In the genomic region with DNA sequence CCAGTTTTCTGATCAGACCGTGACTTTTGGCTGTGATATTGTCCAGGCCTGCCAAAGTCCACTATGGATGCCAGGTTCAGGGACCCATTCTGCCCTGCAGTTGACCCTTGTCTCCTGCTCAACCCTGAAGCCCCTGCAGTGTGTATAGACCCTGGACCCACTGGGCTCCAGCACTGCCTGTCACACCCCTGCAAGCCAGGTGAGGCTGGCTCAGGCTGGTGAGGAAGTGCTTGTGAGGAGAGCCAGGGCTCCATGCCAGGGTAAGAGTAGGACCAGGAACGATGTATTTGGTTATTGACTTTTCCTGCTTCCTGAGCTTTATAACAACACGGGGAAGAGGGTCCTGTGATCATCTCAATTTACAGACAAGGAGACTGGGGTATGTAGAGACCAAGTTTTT, we compare ENCODE assay signal across 23 cellular contexts. TPM values are rescaled to one million over a fixed set of nuclear protein-coding genes. Genes with fewer than 3 reads are reported as not detected.
DNase-seq lines count a peak whose midpoint lies in the region; ATAC-seq, FAIRE-seq and TF ChIP-seq lines count a peak whose summit lies in the region.
"Had no signal": no experiment of that assay in that cellular context is flagged by ENCODE, and none has a peak within 500 bp of the region (broad histone marks: within the 10 kb centered on the region; RNA-seq: fewer than 3 reads in every experiment).

No MANE protein-coding gene starts in this region.

- DNase-seq in left ventricle myocardium inferior, result no peak
- no peak for DNase-seq in Right ventricle myocardium inferior (ENCODE audit: missing footprints)
- DNase-seq in endothelial cell of umbilical vein (ENCODE audit: low read depth, low spot score), result no peak
- DNase-seq in neuronal stem cell (ENCODE audit: low spot score), result no peak
- DNase-seq in DMS153 (lab: John Stamatoyannopoulos, UW), result no peak
- no peak for DNase-seq in HAP-1 (ENCODE audit: low spot score in 2 of 2)
- DNase-seq: CD4-positive, CD25-positive, alpha-beta regulatory T cell; DMS79; GOT3; Kasumi-1; NCI-H1694 treated with DMSO at 0.1 percent for 48 hours; NCI-H2227 treated with DMSO at 0.1 percent for 48 hours; NCI-H524; NCI-H774 had no signal

- H2BK5ac ChIP-seq in neuronal stem cell (ENCODE audit: low read length), result no peak overlapping the region

- H3K9me3 ChIP-seq in left ventricle myocardium inferior (replicated peaks) (no peaks in the 10 kb centered on the region), endothelial cell of umbilical vein (replicated peaks; ENCODE audit: control insufficient read depth, insufficient read depth, low read length) (no peaks in the 10 kb centered on the region), neuronal stem cell (replicated peaks in 1 of 2; ENCODE audit: control insufficient read depth in 2 of 2, insufficient read depth in 1 of 2, low read depth in 1 of 2, low read length in 2 of 2) (no peaks in the 10 kb centered on the region), HAP-1 (no peaks in the 10 kb centered on the region)
- H3K9me3 ChIP-seq: A549, SJSA1 had no signal

- TF ChIP-seq CTCF in left ventricle myocardium inferior (IDR thresholded peaks at IDR 0.05; ENCODE audit: borderline replicate concordance) (no peak), endothelial cell of umbilical vein (IDR thresholded peaks at IDR 0.05; ENCODE audit: extremely low read depth in 1 of 2, insufficient read depth in 1 of 2, low read depth in 1 of 2, low read length in 2 of 2) (no peak)

- POLR2A ChIA-PET in endothelial cell of umbilical vein (lab: Charles Lee), result no interaction called here

- no peak overlapping the region for H4K91ac ChIP-seq in neuronal stem cell (ENCODE audit: low read depth, low read length, poor library complexity)

- FAIRE-seq in endothelial cell of umbilical vein (lab: Jason Lieb, UNC), result no peak
- FAIRE-seq: A549, RCC 7860 had no signal

- no peaks in the 10 kb centered on the region for H3K27me3 ChIP-seq in left ventricle myocardium inferior (ENCODE audit: low read depth)
- no peaks in the 10 kb centered on the region for H3K27me3 ChIP-seq in endothelial cell of umbilical vein (ENCODE audit: control insufficient read depth in 2 of 2, insufficient read depth in 2 of 2, low read length in 2 of 2)
- H3K27me3 ChIP-seq in neuronal stem cell (ENCODE audit: control insufficient read depth in 3 of 3, insufficient read depth in 3 of 3, low read depth in 1 of 3, low read length in 3 of 3), result no peaks in the 10 kb centered on the region
- H3K27me3 ChIP-seq in HAP-1 (ENCODE audit: low read depth), result no peaks in the 10 kb centered on the region
- H3K27me3 ChIP-seq: SJSA1 had no signal

- H2AK5ac ChIP-seq in neuronal stem cell (ENCODE audit: low read depth, low read length), result peak overlapping the region; percentile 24

- no peak for TF ChIP-seq POLR2A in endothelial cell of umbilical vein (IDR thresholded peaks at IDR 0.05; ENCODE audit: low read depth, low read length)

- H3K23ac ChIP-seq in neuronal stem cell (ENCODE audit: low read depth, low read length, poor library complexity), result no peak overlapping the region

- peak overlapping the region; percentile 20 for H2AFZ ChIP-seq in endothelial cell of umbilical vein (ENCODE audit: low read depth, low read length)
- H2AFZ ChIP-seq in neuronal stem cell (ENCODE audit: low read length), result no peak overlapping the region

- dilution Hi-C loops in endothelial cell of umbilical vein (cut with MboI; ENCODE audit: extremely low pct_ligation_motif_present, low sequenced_read_pairs), result no loop called here

- H4K8ac ChIP-seq in neuronal stem cell (ENCODE audit: low read depth, low read length), result no peak overlapping the region

- no peak overlapping the region for H2BK12ac ChIP-seq in neuronal stem cell (ENCODE audit: low read length)

- no peak for ATAC-seq in Right ventricle myocardium inferior
- ATAC-seq in GM21381 (IDR thresholded peaks at IDR 0.05; ENCODE audit: unreplicated experiment), result no peak
- ATAC-seq in HG03521 (IDR thresholded peaks at IDR 0.05; ENCODE audit: unreplicated experiment), result no peak
- ATAC-seq: A549, HCT116 had no signal

- H3K4ac ChIP-seq in neuronal stem cell (ENCODE audit: low read length), result no peak overlapping the region

- WGBS in neuronal stem cell (ENCODE audit: extremely low coverage in 2 of 2, insufficient read length in 2 of 2, insufficient replicate concordance in 1 of 2), 2 donors, result no CpG with 5 or more reads among the region's 3 CpGs

- H3K9me1 ChIP-seq in endothelial cell of umbilical vein (replicated peaks; ENCODE audit: control insufficient read depth, extremely low read depth, insufficient read depth, low read length), result no peaks in the 10 kb centered on the region

- peaks cover 61% of the 10 kb centered on the region for H3K4me1 ChIP-seq in left ventricle myocardium inferior
- peaks cover 52% of the 10 kb centered on the region for H3K4me1 ChIP-seq in endothelial cell of umbilical vein (ENCODE audit: control insufficient read depth, extremely low read depth, insufficient read depth, low read length)
- peaks cover 0 to 2% of the 10 kb centered on the region in 2 donors for H3K4me1 ChIP-seq in neuronal stem cell (ENCODE audit: control insufficient read depth in 2 of 2, insufficient read depth in 1 of 2, low read depth in 1 of 2, low read length in 2 of 2)
- H3K4me1 ChIP-seq in HAP-1, result no peaks in the 10 kb centered on the region
- H3K4me1 ChIP-seq: A549 had no signal

- no peaks in the 10 kb centered on the region for H4K20me1 ChIP-seq in endothelial cell of umbilical vein (replicated peaks; ENCODE audit: control insufficient read depth, extremely low read depth, insufficient read depth, low read length)

- in situ Hi-C loops in HAP-1 (cut with MboI; ENCODE audit: low sequenced_read_pairs), result loop anchor here (25.0 kb wide), 1 partner anchor 93 kb away; no protein-coding TSS in a partner anchor

- H3K18ac ChIP-seq in neuronal stem cell (ENCODE audit: low read length), result peak overlapping the region; percentile 44

- H3K79me1 ChIP-seq in neuronal stem cell (ENCODE audit: low read depth, low read length), result no peaks in the 10 kb centered on the region

- H3K4me2 ChIP-seq in endothelial cell of umbilical vein (ENCODE audit: insufficient read depth, low read length), result no peak overlapping the region
- H3K4me2 ChIP-seq in neuronal stem cell (ENCODE audit: insufficient read depth, low read length, poor library complexity, severe bottlenecking), result no peak overlapping the region
- H3K4me2 ChIP-seq: A549 had no signal

- peak overlapping the region; percentile 88 for H3K27ac ChIP-seq in left ventricle myocardium inferior (replicated peaks)
- peak overlapping the region; percentile 70 for H3K27ac ChIP-seq in endothelial cell of umbilical vein (ENCODE audit: insufficient read depth, low read depth, low read length)
- H3K27ac ChIP-seq in neuronal stem cell (replicated peaks; ENCODE audit: low read length), result no peak overlapping the region
- H3K27ac ChIP-seq: A549, SJSA1 had no signal

- no peak overlapping the region for H3K4me3 ChIP-seq in left ventricle myocardium inferior
- no peak overlapping the region for H3K4me3 ChIP-seq in endothelial cell of umbilical vein (replicated peaks in 1 of 3; ENCODE audit: insufficient read depth in 1 of 3, low read depth in 1 of 3, low read length in 3 of 3)
- H3K4me3 ChIP-seq in neuronal stem cell (ENCODE audit: low read length in 2 of 2), result no peak overlapping the region
- H3K4me3 ChIP-seq in HAP-1, result no peak overlapping the region
- H3K4me3 ChIP-seq: A549, SJSA1 had no signal

- H3K14ac ChIP-seq in neuronal stem cell (ENCODE audit: low read length), result no peak overlapping the region

- H3K9ac ChIP-seq in endothelial cell of umbilical vein (replicated peaks; ENCODE audit: extremely low read depth, insufficient read depth, low read length), result no peak overlapping the region
- no peak overlapping the region for H3K9ac ChIP-seq in neuronal stem cell (ENCODE audit: low read depth, low read length, poor library complexity)

- H3K79me2 ChIP-seq in endothelial cell of umbilical vein (ENCODE audit: control insufficient read depth, insufficient read depth, low read length), result no peaks in the 10 kb centered on the region

- H3K36me3 ChIP-seq in left ventricle myocardium inferior, result no peaks in the 10 kb centered on the region
- no peaks in the 10 kb centered on the region for H3K36me3 ChIP-seq in endothelial cell of umbilical vein (ENCODE audit: control insufficient read depth in 2 of 2, extremely low read depth in 1 of 2, insufficient read depth in 2 of 2, low read length in 2 of 2)
- H3K36me3 ChIP-seq in neuronal stem cell (replicated peaks in 1 of 2; ENCODE audit: control insufficient read depth in 2 of 2, insufficient read depth in 2 of 2, low read length in 2 of 2), result no peaks in the 10 kb centered on the region
- no peaks in the 10 kb centered on the region for H3K36me3 ChIP-seq in HAP-1 (replicated peaks)
- H3K36me3 ChIP-seq: SJSA1 had no signal

- BruUV-seq in endothelial cell of umbilical vein (replicated peaks; lab: Mats Ljungman, UMichigan), result no TSS peak

- intact Hi-C loops in left ventricle myocardium inferior (cut with micrococcal nuclease), result no loop called here
- intact Hi-C loops in Right ventricle myocardium inferior (cut with DNase I), result no loop called here
- intact Hi-C loops in endothelial cell of umbilical vein (cut with micrococcal nuclease), result no loop called here

- no peak overlapping the region for H2BK15ac ChIP-seq in neuronal stem cell (ENCODE audit: low read length)

- H2BK120ac ChIP-seq in neuronal stem cell (ENCODE audit: low read depth, low read length), result no peak overlapping the region

- CTCF ChIA-PET in endothelial cell of umbilical vein (lab: Charles Lee), result interaction anchor here (1.2 to 3.2 kb wide), 16 partner anchors 10 to 413 kb away, joined by 3 to 36 read pairs (median 10); partner anchors contain the start of genes CD93 and NXT1

RNA-seq across cellular contexts. Expression of gene CD93, which starts 19.1 kb away (rescaled TPM):
- total RNA-seq in left ventricle myocardium inferior, result 35.7 TPM
- total RNA-seq in Right ventricle myocardium inferior, result 43.5 TPM
- total RNA-seq in endothelial cell of umbilical vein, result 346 and 413 TPM in 2 replicates
- polyA plus RNA-seq in endothelial cell of umbilical vein, result 180 and 182 TPM in 2 replicates
- 161 TPM in 2 replicates for polyA plus RNA-seq in endothelial cell of umbilical vein (2011; cell fraction: cytosol; rRNA removed)
- polyA plus RNA-seq in endothelial cell of umbilical vein (2011; cell fraction: nucleus; rRNA removed), result 223 and 228 TPM in 2 replicates
- 238 and 281 TPM in 2 replicates for polyA plus RNA-seq in endothelial cell of umbilical vein (2012)
- polyA minus RNA-seq in endothelial cell of umbilical vein, result 380 and 445 TPM in 2 replicates
- polyA minus RNA-seq in endothelial cell of umbilical vein (2011; cell fraction: cytosol; rRNA and poly(A)+ RNA removed), result not detected
- polyA minus RNA-seq in endothelial cell of umbilical vein (2011; cell fraction: nucleus; rRNA and poly(A)+ RNA removed), result 156 and 158 TPM in 2 replicates
- polyA plus RNA-seq in neuronal stem cell (2013, experiment 1 of 2), result under 0.01 TPM
- 0.01 TPM for polyA plus RNA-seq in neuronal stem cell (2013, experiment 2 of 2)
- total RNA-seq: MCF 10A, OCI-LY7, SJSA1 had no signal
- polyA plus RNA-seq: A549 had no signal

RNA-seq across cellular contexts. Expression of gene THBD, which starts 55.7 kb away (rescaled TPM):
- total RNA-seq in left ventricle myocardium inferior, result 13.8 TPM
- total RNA-seq in Right ventricle myocardium inferior, result 17.4 TPM
- total RNA-seq in endothelial cell of umbilical vein, result 20.3 and 28.0 TPM in 2 replicates
- polyA plus RNA-seq in endothelial cell of umbilical vein, result 17.1 and 25.3 TPM in 2 replicates
- 6.9 and 8.9 TPM in 2 replicates for polyA plus RNA-seq in endothelial cell of umbilical vein (2011; cell fraction: cytosol; rRNA removed)
- 8.1 and 8.4 TPM in 2 replicates for polyA plus RNA-seq in endothelial cell of umbilical vein (2011; cell fraction: nucleus; rRNA removed)
- polyA plus RNA-seq in endothelial cell of umbilical vein (2012), result 7.2 and 9.7 TPM in 2 replicates
- polyA minus RNA-seq in endothelial cell of umbilical vein, result 11.0 and 11.7 TPM in 2 replicates
- not detected for polyA minus RNA-seq in endothelial cell of umbilical vein (2011; cell fraction: cytosol; rRNA and poly(A)+ RNA removed)
- polyA minus RNA-seq in endothelial cell of umbilical vein (2011; cell fraction: nucleus; rRNA and poly(A)+ RNA removed), result 5.9 and 8.9 TPM in 2 replicates
- polyA plus RNA-seq in neuronal stem cell (2013, experiment 1 of 2), result 0.06 TPM
- polyA plus RNA-seq in neuronal stem cell (2013, experiment 2 of 2), result 0.10 TPM
- total RNA-seq: B cell; CD4-positive, CD25-positive, alpha-beta regulatory T cell; OCI-LY7 had no signal
- polyA plus RNA-seq: CD4-positive, CD25-positive, alpha-beta regulatory T cell had no signal
